In the genomic region with DNA sequence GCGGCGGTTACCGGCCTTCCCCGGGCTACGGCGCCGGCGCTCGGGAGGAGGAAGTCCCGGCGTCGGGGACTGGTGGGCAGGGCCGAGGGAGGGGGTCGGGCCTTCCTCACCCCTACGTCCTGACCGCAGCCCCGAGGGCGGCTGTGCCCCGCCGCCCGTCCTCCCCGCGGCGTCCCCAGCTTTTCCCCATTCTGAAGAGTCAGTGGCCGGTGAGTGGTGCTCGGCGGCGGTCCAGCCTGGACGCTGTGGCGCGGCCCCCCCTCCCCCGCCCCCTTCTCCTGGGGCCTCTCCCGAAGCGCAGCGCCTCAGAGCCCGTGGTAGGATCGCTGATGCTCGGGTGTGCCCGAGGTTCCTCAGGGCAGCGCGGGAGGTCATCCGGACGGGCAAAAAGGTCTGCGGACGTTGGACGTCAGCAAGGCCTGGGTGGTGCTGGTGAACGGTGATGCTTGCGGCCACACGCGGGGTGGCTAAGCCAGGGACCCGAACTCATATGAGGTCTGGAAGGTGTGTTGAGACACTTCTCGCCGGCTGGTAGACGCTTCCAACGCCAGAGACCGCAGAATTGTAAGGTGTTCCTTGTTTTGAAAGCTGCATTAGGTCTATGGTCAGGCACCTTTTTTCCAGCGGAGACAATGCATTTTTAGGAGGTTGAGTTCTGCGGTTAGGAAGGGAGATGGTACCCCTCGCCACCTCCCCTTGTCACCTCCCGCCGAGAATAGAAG, we compare ENCODE assay signal across 1 cellular context.
A peak's percentile ranks its signal among the peaks of the same experiment; 100 is the strongest.
TF ChIP-seq lines count a peak whose summit lies in the region.

No MANE protein-coding gene starts in this region.

TF ChIP-seq in K562, 482 proteins besides CTCF, POLR2A, EP300 and RAD21 (continued from another document and continues in another):
- TF ChIP-seq SMAD1 (IDR thresholded peaks at IDR 0.05; ENCODE audit: low read depth, low read length, partially characterized antibody) (no peak), PHB (CRISPR knock-in tag; IDR thresholded peaks at IDR 0.05) (no peak; the same call in 1 of the 2 replicates), NBN (IDR thresholded peaks at IDR 0.05; ENCODE audit: low read depth) (0 out of 2 replicates have a peak, but pooled peaks have one; percentile 35), GABPB1 (CRISPR knock-in tag; IDR thresholded peaks at IDR 0.05) (peak; percentile 72; the same call in 1 of the 2 replicates), RUNX1 (IDR thresholded peaks at IDR 0.05; ENCODE audit: low read depth) (no peak), RNF2 (IDR thresholded peaks at IDR 0.05) (no peak), SMARCB1 (IDR thresholded peaks at IDR 0.05; ENCODE audit: insufficient read length, low read depth) (no peak), MAFK (IDR thresholded peaks at IDR 0.05; ENCODE audit: low read length) (no peak), SRSF9 (IDR thresholded peaks at IDR 0.05; ENCODE audit: borderline replicate concordance, low read depth, low read length) (no peak), KAT7 (CRISPR knock-in tag; IDR thresholded peaks at IDR 0.05; ENCODE audit: borderline replicate concordance) (peak; percentile 89; the same call in 1 of the 2 replicates), FIP1L1 (IDR thresholded peaks at IDR 0.05; ENCODE audit: low read depth, low read length, poor library complexity, severe bottlenecking) (peak; percentile 86), HNRNPL (IDR thresholded peaks at IDR 0.05; ENCODE audit: low read depth, low read length) (0 out of 2 replicates have a peak, but pooled peaks have one; percentile 30), ZNF584 (CRISPR knock-in tag; IDR thresholded peaks at IDR 0.05; ENCODE audit: low read depth) (no peak), FOSL1 (tag; conservative IDR thresholded peaks at IDR 0.05) (no peak), ZNF76 (CRISPR knock-in tag; IDR thresholded peaks at IDR 0.05; ENCODE audit: borderline replicate concordance) (no peak), MTA1 (IDR thresholded peaks at IDR 0.05; ENCODE audit: borderline replicate concordance) (no peak), KDM1A (IDR thresholded peaks at IDR 0.05) (peak in 1 of 2 experiments; percentile 77; a peak in 2 of 4 replicates), POLR2AphosphoS5 (IDR thresholded peaks at IDR 0.05; ENCODE audit: control insufficient read depth, insufficient read depth, low read depth, low read length) (0 out of 2 replicates have a peak, but pooled peaks have one; percentile 34), TAF7 (tag; IDR thresholded peaks at IDR 0.05) (no peak), ETV1 (tag; conservative IDR thresholded peaks at IDR 0.05; ENCODE audit: low read depth) (no peak), CEBPG (CRISPR knock-in tag; IDR thresholded peaks at IDR 0.05) (peak; percentile 31; the same call in 1 of the 2 replicates), CEBPG (tag; conservative IDR thresholded peaks at IDR 0.05 in 1 of 2, IDR thresholded peaks at IDR 0.05 in 1 of 2) (no peak), SAP30 (IDR thresholded peaks at IDR 0.05; ENCODE audit: borderline replicate concordance, insufficient read depth, low read depth, low read length, poor library complexity, severe bottlenecking) (peak; percentile 66), GTF2E2 (tag; IDR thresholded peaks at IDR 0.05) (peak; percentile 75; the same call in 1 of the 2 replicates)
- TF ChIP-seq, protein P1, sequence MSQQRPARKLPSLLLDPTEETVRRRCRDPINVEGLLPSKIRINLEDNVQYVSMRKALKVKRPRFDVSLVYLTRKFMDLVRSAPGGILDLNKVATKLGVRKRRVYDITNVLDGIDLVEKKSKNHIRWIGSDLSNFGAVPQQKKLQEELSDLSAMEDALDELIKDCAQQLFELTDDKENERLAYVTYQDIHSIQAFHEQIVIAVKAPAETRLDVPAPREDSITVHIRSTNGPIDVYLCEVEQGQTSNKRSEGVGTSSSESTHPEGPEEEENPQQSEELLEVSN (IDR thresholded peaks at IDR 0.05; ENCODE audit: borderline replicate concordance in 1 of 2, extremely low read depth in 1 of 2, insufficient read depth in 1 of 2, insufficient read length in 1 of 2, low read depth in 1 of 2, low read length in 1 of 2, poor library complexity in 1 of 2, severe bottlenecking in 1 of 2): peak in 1 of 2 experiments; percentile 1
- TF ChIP-seq, protein P2, sequence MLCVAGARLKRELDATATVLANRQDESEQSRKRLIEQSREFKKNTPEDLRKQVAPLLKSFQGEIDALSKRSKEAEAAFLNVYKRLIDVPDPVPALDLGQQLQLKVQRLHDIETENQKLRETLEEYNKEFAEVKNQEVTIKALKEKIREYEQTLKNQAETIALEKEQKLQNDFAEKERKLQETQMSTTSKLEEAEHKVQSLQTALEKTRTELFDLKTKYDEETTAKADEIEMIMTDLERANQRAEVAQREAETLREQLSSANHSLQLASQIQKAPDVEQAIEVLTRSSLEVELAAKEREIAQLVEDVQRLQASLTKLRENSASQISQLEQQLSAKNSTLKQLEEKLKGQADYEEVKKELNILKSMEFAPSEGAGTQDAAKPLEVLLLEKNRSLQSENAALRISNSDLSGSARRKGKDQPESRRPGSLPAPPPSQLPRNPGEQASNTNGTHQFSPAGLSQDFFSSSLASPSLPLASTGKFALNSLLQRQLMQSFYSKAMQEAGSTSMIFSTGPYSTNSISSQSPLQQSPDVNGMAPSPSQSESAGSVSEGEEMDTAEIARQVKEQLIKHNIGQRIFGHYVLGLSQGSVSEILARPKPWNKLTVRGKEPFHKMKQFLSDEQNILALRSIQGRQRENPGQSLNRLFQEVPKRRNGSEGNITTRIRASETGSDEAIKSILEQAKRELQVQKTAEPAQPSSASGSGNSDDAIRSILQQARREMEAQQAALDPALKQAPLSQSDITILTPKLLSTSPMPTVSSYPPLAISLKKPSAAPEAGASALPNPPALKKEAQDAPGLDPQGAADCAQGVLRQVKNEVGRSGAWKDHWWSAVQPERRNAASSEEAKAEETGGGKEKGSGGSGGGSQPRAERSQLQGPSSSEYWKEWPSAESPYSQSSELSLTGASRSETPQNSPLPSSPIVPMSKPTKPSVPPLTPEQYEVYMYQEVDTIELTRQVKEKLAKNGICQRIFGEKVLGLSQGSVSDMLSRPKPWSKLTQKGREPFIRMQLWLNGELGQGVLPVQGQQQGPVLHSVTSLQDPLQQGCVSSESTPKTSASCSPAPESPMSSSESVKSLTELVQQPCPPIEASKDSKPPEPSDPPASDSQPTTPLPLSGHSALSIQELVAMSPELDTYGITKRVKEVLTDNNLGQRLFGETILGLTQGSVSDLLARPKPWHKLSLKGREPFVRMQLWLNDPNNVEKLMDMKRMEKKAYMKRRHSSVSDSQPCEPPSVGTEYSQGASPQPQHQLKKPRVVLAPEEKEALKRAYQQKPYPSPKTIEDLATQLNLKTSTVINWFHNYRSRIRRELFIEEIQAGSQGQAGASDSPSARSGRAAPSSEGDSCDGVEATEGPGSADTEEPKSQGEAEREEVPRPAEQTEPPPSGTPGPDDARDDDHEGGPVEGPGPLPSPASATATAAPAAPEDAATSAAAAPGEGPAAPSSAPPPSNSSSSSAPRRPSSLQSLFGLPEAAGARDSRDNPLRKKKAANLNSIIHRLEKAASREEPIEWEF (CRISPR knock-in tag; IDR thresholded peaks at IDR 0.05): no peak
- TF ChIP-seq, protein P3, sequence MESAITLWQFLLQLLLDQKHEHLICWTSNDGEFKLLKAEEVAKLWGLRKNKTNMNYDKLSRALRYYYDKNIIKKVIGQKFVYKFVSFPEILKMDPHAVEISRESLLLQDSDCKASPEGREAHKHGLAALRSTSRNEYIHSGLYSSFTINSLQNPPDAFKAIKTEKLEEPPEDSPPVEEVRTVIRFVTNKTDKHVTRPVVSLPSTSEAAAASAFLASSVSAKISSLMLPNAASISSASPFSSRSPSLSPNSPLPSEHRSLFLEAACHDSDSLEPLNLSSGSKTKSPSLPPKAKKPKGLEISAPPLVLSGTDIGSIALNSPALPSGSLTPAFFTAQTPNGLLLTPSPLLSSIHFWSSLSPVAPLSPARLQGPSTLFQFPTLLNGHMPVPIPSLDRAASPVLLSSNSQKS (CRISPR knock-in tag; IDR thresholded peaks at IDR 0.05): no peak
- TF ChIP-seq, protein P4, sequence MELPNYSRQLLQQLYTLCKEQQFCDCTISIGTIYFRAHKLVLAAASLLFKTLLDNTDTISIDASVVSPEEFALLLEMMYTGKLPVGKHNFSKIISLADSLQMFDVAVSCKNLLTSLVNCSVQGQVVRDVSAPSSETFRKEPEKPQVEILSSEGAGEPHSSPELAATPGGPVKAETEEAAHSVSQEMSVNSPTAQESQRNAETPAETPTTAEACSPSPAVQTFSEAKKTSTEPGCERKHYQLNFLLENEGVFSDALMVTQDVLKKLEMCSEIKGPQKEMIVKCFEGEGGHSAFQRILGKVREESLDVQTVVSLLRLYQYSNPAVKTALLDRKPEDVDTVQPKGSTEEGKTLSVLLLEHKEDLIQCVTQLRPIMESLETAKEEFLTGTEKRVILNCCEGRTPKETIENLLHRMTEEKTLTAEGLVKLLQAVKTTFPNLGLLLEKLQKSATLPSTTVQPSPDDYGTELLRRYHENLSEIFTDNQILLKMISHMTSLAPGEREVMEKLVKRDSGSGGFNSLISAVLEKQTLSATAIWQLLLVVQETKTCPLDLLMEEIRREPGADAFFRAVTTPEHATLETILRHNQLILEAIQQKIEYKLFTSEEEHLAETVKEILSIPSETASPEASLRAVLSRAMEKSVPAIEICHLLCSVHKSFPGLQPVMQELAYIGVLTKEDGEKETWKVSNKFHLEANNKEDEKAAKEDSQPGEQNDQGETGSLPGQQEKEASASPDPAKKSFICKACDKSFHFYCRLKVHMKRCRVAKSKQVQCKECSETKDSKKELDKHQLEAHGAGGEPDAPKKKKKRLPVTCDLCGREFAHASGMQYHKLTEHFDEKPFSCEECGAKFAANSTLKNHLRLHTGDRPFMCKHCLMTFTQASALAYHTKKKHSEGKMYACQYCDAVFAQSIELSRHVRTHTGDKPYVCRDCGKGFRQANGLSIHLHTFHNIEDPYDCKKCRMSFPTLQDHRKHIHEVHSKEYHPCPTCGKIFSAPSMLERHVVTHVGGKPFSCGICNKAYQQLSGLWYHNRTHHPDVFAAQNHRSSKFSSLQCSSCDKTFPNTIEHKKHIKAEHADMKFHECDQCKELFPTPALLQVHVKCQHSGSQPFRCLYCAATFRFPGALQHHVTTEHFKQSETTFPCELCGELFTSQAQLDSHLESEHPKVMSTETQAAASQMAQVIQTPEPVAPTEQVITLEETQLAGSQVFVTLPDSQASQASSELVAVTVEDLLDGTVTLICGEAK (IDR thresholded peaks at IDR 0.05): peak; percentile 33; the same call in 1 of the 2 replicates
- TF ChIP-seq, protein P4 (CRISPR knock-in tag; IDR thresholded peaks at IDR 0.05): no peak
- TF ChIP-seq, protein P5, sequence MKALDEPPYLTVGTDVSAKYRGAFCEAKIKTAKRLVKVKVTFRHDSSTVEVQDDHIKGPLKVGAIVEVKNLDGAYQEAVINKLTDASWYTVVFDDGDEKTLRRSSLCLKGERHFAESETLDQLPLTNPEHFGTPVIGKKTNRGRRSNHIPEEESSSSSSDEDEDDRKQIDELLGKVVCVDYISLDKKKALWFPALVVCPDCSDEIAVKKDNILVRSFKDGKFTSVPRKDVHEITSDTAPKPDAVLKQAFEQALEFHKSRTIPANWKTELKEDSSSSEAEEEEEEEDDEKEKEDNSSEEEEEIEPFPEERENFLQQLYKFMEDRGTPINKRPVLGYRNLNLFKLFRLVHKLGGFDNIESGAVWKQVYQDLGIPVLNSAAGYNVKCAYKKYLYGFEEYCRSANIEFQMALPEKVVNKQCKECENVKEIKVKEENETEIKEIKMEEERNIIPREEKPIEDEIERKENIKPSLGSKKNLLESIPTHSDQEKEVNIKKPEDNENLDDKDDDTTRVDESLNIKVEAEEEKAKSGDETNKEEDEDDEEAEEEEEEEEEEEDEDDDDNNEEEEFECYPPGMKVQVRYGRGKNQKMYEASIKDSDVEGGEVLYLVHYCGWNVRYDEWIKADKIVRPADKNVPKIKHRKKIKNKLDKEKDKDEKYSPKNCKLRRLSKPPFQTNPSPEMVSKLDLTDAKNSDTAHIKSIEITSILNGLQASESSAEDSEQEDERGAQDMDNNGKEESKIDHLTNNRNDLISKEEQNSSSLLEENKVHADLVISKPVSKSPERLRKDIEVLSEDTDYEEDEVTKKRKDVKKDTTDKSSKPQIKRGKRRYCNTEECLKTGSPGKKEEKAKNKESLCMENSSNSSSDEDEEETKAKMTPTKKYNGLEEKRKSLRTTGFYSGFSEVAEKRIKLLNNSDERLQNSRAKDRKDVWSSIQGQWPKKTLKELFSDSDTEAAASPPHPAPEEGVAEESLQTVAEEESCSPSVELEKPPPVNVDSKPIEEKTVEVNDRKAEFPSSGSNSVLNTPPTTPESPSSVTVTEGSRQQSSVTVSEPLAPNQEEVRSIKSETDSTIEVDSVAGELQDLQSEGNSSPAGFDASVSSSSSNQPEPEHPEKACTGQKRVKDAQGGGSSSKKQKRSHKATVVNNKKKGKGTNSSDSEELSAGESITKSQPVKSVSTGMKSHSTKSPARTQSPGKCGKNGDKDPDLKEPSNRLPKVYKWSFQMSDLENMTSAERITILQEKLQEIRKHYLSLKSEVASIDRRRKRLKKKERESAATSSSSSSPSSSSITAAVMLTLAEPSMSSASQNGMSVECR (CRISPR knock-in tag; IDR thresholded peaks at IDR 0.05): peak; percentile 92
- TF ChIP-seq, protein P6, sequence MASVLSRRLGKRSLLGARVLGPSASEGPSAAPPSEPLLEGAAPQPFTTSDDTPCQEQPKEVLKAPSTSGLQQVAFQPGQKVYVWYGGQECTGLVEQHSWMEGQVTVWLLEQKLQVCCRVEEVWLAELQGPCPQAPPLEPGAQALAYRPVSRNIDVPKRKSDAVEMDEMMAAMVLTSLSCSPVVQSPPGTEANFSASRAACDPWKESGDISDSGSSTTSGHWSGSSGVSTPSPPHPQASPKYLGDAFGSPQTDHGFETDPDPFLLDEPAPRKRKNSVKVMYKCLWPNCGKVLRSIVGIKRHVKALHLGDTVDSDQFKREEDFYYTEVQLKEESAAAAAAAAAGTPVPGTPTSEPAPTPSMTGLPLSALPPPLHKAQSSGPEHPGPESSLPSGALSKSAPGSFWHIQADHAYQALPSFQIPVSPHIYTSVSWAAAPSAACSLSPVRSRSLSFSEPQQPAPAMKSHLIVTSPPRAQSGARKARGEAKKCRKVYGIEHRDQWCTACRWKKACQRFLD (CRISPR knock-in tag; IDR thresholded peaks at IDR 0.05): peak; percentile 9; the same call in 1 of the 2 replicates
